Comparison of ENCODE assay signal across 2 cellular contexts in the genomic region with DNA sequence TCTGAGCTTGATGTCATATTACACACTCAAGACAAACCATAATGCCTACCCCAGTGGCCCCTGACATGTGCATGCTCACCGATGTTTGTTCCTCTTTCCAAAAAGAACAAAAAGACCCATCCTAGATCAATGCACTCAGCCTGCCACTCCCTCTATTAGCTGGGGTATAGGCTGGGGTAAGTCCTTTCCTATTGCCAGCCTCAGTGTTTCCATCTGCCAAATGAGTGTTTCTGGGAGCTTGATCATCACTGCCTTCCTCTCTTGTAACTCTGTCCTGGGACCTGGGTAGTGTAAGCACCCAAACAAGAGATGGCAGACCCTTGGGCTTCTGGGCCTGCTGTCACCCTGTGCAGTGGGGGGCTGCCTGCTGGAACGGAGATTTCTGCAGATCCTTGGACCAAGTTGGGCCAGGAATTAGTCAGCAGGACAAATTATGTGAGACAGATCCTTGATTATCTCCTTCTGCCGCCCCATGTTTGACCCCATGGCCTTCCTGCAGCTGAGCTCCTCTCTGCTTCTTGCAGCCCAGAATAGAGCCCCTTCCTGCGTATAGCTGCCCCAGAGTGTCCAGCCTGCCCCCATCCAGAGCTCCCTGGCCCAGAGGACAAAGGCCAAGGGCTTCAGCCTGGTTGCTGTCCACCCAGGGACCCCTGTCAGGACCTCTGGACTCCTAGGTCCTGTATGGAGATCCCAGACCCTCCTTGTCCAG.
TF ChIP-seq lines count a peak whose summit lies in the region.

No MANE protein-coding gene starts in this region.

TF ChIP-seq in K562, 482 proteins besides CTCF, POLR2A, EP300 and RAD21:
- 0 out of 2 replicates have a peak, but pooled peaks have one; percentile 26 for TF ChIP-seq MED1 (CRISPR knock-in tag; IDR thresholded peaks at IDR 0.05; ENCODE audit: borderline replicate concordance)
- no peak for TF ChIP-seq IFI16 (CRISPR knock-in tag; IDR thresholded peaks at IDR 0.05)
TF ChIP-seq in K562: peak in this region for 1.

TF ChIP-seq in GM23338, 12 proteins besides CTCF, POLR2A, EP300 and RAD21:
- TF ChIP-seq JUNB (IDR thresholded peaks at IDR 0.05; ENCODE audit: unreplicated experiment): no peak
- no peak for TF ChIP-seq ZNF114 (CRISPR knock-in tag; IDR thresholded peaks at IDR 0.05)
- TF ChIP-seq EZH2 (IDR thresholded peaks at IDR 0.05; ENCODE audit: low read depth, unreplicated experiment): no peak
- no peak for TF ChIP-seq ZNF331 (CRISPR knock-in tag; IDR thresholded peaks at IDR 0.05; ENCODE audit: low read depth)
- no peak for TF ChIP-seq NANOG (IDR thresholded peaks at IDR 0.05; ENCODE audit: borderline replicate concordance)
- no peak for TF ChIP-seq STAT1 (IDR thresholded peaks at IDR 0.05; ENCODE audit: unreplicated experiment)
- TF ChIP-seq EZH2phosphoT487 (IDR thresholded peaks at IDR 0.05; ENCODE audit: unreplicated experiment): no peak
- TF ChIP-seq POLR2AphosphoS5 (IDR thresholded peaks at IDR 0.05; ENCODE audit: low read depth): no peak
- TF ChIP-seq CREB1 (CRISPR knock-in tag; IDR thresholded peaks at IDR 0.05; ENCODE audit: low read depth): no peak
- TF ChIP-seq, protein P1, sequence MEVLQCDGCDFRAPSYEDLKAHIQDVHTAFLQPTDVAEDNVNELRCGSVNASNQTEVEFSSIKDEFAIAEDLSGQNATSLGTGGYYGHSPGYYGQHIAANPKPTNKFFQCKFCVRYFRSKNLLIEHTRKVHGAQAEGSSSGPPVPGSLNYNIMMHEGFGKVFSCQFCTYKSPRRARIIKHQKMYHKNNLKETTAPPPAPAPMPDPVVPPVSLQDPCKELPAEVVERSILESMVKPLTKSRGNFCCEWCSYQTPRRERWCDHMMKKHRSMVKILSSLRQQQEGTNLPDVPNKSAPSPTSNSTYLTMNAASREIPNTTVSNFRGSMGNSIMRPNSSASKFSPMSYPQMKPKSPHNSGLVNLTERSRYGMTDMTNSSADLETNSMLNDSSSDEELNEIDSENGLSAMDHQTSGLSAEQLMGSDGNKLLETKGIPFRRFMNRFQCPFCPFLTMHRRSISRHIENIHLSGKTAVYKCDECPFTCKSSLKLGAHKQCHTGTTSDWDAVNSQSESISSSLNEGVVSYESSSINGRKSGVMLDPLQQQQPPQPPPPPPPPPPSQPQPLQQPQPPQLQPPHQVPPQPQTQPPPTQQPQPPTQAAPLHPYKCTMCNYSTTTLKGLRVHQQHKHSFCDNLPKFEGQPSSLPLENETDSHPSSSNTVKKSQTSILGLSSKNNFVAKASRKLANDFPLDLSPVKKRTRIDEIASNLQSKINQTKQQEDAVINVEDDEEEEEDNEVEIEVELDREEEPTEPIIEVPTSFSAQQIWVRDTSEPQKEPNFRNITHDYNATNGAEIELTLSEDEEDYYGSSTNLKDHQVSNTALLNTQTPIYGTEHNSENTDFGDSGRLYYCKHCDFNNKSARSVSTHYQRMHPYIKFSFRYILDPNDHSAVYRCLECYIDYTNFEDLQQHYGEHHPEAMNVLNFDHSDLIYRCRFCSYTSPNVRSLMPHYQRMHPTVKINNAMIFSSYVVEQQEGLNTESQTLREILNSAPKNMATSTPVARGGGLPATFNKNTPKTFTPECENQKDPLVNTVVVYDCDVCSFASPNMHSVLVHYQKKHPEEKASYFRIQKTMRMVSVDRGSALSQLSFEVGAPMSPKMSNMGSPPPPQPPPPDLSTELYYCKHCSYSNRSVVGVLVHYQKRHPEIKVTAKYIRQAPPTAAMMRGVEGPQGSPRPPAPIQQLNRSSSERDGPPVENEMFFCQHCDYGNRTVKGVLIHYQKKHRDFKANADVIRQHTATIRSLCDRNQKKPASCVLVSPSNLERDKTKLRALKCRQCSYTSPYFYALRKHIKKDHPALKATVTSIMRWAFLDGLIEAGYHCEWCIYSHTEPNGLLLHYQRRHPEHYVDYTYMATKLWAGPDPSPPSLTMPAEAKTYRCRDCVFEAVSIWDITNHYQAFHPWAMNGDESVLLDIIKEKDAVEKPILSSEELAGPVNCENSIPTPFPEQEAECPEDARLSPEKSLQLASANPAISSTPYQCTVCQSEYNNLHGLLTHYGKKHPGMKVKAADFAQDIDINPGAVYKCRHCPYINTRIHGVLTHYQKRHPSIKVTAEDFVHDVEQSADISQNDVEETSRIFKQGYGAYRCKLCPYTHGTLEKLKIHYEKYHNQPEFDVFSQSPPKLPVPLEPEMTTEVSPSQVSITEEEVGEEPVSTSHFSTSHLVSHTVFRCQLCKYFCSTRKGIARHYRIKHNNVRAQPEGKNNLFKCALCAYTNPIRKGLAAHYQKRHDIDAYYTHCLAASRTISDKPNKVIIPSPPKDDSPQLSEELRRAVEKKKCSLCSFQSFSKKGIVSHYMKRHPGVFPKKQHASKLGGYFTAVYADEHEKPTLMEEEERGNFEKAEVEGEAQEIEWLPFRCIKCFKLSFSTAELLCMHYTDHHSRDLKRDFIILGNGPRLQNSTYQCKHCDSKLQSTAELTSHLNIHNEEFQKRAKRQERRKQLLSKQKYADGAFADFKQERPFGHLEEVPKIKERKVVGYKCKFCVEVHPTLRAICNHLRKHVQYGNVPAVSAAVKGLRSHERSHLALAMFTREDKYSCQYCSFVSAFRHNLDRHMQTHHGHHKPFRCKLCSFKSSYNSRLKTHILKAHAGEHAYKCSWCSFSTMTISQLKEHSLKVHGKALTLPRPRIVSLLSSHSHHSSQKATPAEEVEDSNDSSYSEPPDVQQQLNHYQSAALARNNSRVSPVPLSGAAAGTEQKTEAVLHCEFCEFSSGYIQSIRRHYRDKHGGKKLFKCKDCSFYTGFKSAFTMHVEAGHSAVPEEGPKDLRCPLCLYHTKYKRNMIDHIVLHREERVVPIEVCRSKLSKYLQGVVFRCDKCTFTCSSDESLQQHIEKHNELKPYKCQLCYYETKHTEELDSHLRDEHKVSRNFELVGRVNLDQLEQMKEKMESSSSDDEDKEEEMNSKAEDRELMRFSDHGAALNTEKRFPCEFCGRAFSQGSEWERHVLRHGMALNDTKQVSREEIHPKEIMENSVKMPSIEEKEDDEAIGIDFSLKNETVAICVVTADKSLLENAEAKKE (CRISPR knock-in tag; IDR thresholded peaks at IDR 0.05): no peak
- TF ChIP-seq, protein P2, sequence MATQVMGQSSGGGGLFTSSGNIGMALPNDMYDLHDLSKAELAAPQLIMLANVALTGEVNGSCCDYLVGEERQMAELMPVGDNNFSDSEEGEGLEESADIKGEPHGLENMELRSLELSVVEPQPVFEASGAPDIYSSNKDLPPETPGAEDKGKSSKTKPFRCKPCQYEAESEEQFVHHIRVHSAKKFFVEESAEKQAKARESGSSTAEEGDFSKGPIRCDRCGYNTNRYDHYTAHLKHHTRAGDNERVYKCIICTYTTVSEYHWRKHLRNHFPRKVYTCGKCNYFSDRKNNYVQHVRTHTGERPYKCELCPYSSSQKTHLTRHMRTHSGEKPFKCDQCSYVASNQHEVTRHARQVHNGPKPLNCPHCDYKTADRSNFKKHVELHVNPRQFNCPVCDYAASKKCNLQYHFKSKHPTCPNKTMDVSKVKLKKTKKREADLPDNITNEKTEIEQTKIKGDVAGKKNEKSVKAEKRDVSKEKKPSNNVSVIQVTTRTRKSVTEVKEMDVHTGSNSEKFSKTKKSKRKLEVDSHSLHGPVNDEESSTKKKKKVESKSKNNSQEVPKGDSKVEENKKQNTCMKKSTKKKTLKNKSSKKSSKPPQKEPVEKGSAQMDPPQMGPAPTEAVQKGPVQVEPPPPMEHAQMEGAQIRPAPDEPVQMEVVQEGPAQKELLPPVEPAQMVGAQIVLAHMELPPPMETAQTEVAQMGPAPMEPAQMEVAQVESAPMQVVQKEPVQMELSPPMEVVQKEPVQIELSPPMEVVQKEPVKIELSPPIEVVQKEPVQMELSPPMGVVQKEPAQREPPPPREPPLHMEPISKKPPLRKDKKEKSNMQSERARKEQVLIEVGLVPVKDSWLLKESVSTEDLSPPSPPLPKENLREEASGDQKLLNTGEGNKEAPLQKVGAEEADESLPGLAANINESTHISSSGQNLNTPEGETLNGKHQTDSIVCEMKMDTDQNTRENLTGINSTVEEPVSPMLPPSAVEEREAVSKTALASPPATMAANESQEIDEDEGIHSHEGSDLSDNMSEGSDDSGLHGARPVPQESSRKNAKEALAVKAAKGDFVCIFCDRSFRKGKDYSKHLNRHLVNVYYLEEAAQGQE (IDR thresholded peaks at IDR 0.05; ENCODE audit: unreplicated experiment): no peak
- TF ChIP-seq, protein P3, sequence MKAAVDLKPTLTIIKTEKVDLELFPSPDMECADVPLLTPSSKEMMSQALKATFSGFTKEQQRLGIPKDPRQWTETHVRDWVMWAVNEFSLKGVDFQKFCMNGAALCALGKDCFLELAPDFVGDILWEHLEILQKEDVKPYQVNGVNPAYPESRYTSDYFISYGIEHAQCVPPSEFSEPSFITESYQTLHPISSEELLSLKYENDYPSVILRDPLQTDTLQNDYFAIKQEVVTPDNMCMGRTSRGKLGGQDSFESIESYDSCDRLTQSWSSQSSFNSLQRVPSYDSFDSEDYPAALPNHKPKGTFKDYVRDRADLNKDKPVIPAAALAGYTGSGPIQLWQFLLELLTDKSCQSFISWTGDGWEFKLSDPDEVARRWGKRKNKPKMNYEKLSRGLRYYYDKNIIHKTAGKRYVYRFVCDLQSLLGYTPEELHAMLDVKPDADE (IDR thresholded peaks at IDR 0.05): no peak
